Comparison of ENCODE assay signal across 13 cellular contexts in genomic region chr1:188128761-188129160, GRCh38.
DNase-seq lines count a peak whose midpoint lies in the region; ATAC-seq and TF ChIP-seq lines count a peak whose summit lies in the region.
"Had no signal": no experiment of that assay in that cellular context is flagged by ENCODE, and none has a peak within 500 bp of the region (broad histone marks: within the 10 kb centered on the region; RNA-seq: fewer than 3 reads in every experiment).

No MANE protein-coding gene starts in this region.

- no peak overlapping the region for H3K4me2 ChIP-seq in mammary epithelial cell (ENCODE audit: insufficient read depth, low read depth, low read length)

- H4K20me1 ChIP-seq in mammary epithelial cell (ENCODE audit: insufficient read depth, low read length): no peaks in the 10 kb centered on the region

- BruUV-seq in mammary epithelial cell (replicated peaks; lab: Mats Ljungman, UMichigan): no TSS peak

- H3K9me3 ChIP-seq in mammary epithelial cell (replicated peaks; ENCODE audit: insufficient read depth, low read length): no peaks in the 10 kb centered on the region
- no peaks in the 10 kb centered on the region for H3K9me3 ChIP-seq in gastrocnemius medialis
- H3K9me3 ChIP-seq: transverse colon had no signal

- TF ChIP-seq CTCF in LNCAP (IDR thresholded peaks at IDR 0.05) (peak; percentile 58), mammary epithelial cell (conservative IDR thresholded peaks at IDR 0.05 in 1 of 2, IDR thresholded peaks at IDR 0.05 in 1 of 2; ENCODE audit: extremely low read depth in 1 of 2, insufficient read depth in 1 of 2, low read depth in 1 of 2, low read length in 2 of 2) (peak in 1 of 2 donors; percentile 54), gastrocnemius medialis (IDR thresholded peaks at IDR 0.05 in 4 of 5, conservative IDR thresholded peaks at IDR 0.05 in 1 of 5) (no peak)

- intact Hi-C loops in mammary epithelial cell (cut with micrococcal nuclease): loop anchor here (1.0 to 5.0 kb wide), 3 partner anchors 200 to 861 kb away; no protein-coding TSS in a partner anchor
- intact Hi-C loops in gastrocnemius medialis (cut with DNase I; ENCODE audit: low total_unique reads): no loop called here

- no peaks in the 10 kb centered on the region for H3K36me3 ChIP-seq in mammary epithelial cell (ENCODE audit: insufficient read depth, low read length)
- H3K36me3 ChIP-seq in gastrocnemius medialis: no peaks in the 10 kb centered on the region
- H3K36me3 ChIP-seq: transverse colon had no signal

- peak; percentile 19 for DNase-seq in NCI-H146 (lab: John Stamatoyannopoulos, UW)
- no peak for DNase-seq in NCI-H146 treated with DMSO at 0.1 percent for 48 hours (lab: John Stamatoyannopoulos, UW; ENCODE audit: unreplicated experiment)
- DNase-seq in mammary epithelial cell: peak; percentile 35
- peak; percentile 1 for DNase-seq in pulmonary artery endothelial cell (ENCODE audit: low read depth, low spot score)
- no peak for DNase-seq in occipital lobe (lab: John Stamatoyannopoulos, UW)
- DNase-seq in gastrocnemius medialis: no peak
- DNase-seq in kidney glomerular epithelial cell (lab: John Stamatoyannopoulos, UW): no peak
- DNase-seq: activated CD4-positive, alpha-beta memory T cell treated with anti-CD3 and anti-CD28 coated beads, Interleukin-2, amount 10 ng/mL, durations not matched to agents 7 days and 5 days; activated naive CD4-positive, alpha-beta T cell treated with anti-CD3 and anti-CD28 coated beads, Interleukin-2, amount 50 U/mL, for 16 hours; hypothalamus; NCI-H1930; transverse colon had no signal

- TF ChIP-seq POLR2A in gastrocnemius medialis (IDR thresholded peaks at IDR 0.05): no peak

- H3K27me3 ChIP-seq in mammary epithelial cell (ENCODE audit: insufficient read depth, low read length): no peaks in the 10 kb centered on the region
- no peaks in the 10 kb centered on the region for H3K27me3 ChIP-seq in gastrocnemius medialis
- H3K27me3 ChIP-seq: transverse colon had no signal

- H3K79me2 ChIP-seq in mammary epithelial cell (ENCODE audit: insufficient read depth, low read length): no peaks in the 10 kb centered on the region

- ATAC-seq in gastrocnemius medialis: no peak

- H3K27ac ChIP-seq in mammary epithelial cell (ENCODE audit: insufficient read depth, low read depth, low read length) (no peak overlapping the region), gastrocnemius medialis (no peak overlapping the region)
- H3K27ac ChIP-seq: transverse colon had no signal

- dilution Hi-C loops in mammary epithelial cell (cut with HindIII; ENCODE audit: low sequenced_read_pairs): no loop called here

- CTCF ChIA-PET in mammary epithelial cell (lab: Charles Lee; ENCODE audit: low non-redundant PET): interaction anchor here (0.6 kb wide), 3 partner anchors 200 to 1077 kb away, joined by 3 to 5 read pairs (median 4); no protein-coding TSS in a partner anchor

- no peaks in the 10 kb centered on the region for H3K4me1 ChIP-seq in mammary epithelial cell (ENCODE audit: insufficient read depth, low read length)
- H3K4me1 ChIP-seq in gastrocnemius medialis: no peaks in the 10 kb centered on the region
- H3K4me1 ChIP-seq: transverse colon had no signal

- H3K9ac ChIP-seq in mammary epithelial cell (ENCODE audit: insufficient read depth, low read length): no peak overlapping the region

- in situ Hi-C loops in mammary epithelial cell (cut with MboI; ENCODE audit: low sequenced_read_pairs in 2 of 2) (loop anchor here in 1 of 2 donors (10.0 kb wide), 1 partner anchor 194 kb away; no protein-coding TSS in a partner anchor), gastrocnemius medialis (cut with MboI; ENCODE audit: low sequenced_read_pairs in 4 of 4) (no loop called here)

- H2AFZ ChIP-seq in mammary epithelial cell (ENCODE audit: low read depth, low read length): no peak overlapping the region

- 80% methylated on average over 2 of the region's 3 CpGs for WGBS in mammary epithelial cell (ENCODE audit: low coverage, missing lambda C conversion rate)

- H3K4me3 ChIP-seq in mammary epithelial cell (replicated peaks in 1 of 3; ENCODE audit: insufficient read depth in 1 of 3, low read depth in 2 of 3, low read length in 3 of 3): no peak overlapping the region
- H3K4me3 ChIP-seq in gastrocnemius medialis: no peak overlapping the region
- H3K4me3 ChIP-seq: transverse colon had no signal

Comparison
In these comparisons a context has a peak if more than half of its experiments do, and no peak if none do; other contexts are left out.
1. DNase-seq: peak in NCI-H146 (single experiment), mammary epithelial cell (single experiment) and pulmonary artery endothelial cell (single experiment); none in NCI-H146 treated with DMSO at 0.1 percent for 48 hours (single experiment), occipital lobe (single experiment), gastrocnemius medialis (0 of 2) and kidney glomerular epithelial cell (single experiment).